8 cellular contexts compared by ENCODE assay signal in genomic region chr3:66038384-66038725, GRCh38. TPM values are rescaled to one million over a fixed set of nuclear protein-coding genes. Genes with fewer than 3 reads are reported as not detected.
DNase-seq lines count a peak whose midpoint lies in the region; ATAC-seq, FAIRE-seq and TF ChIP-seq lines count a peak whose summit lies in the region.

No MANE protein-coding gene starts in this region.

- H3K4me3 ChIP-seq in ascending aorta, result peak overlapping the region; percentile 77 to 80
- peak overlapping the region; percentile 43 to 82 (median 78) for H3K4me3 ChIP-seq in thyroid gland (replicated peaks in 1 of 3)

- H3K36me3 ChIP-seq in ascending aorta (no peaks in the 10 kb centered on the region), thyroid gland (no peaks in the 10 kb centered on the region)

- peaks cover 81% of the 10 kb centered on the region for H3K27me3 Mint-ChIP-seq in T-helper 1 cell treated with Interleukin-12 subunit alpha and Interleukin-12 subunit beta and Interleukin-4 antibody, amounts not matched to agents 30 μg/mL and 1 μg/mL, for 36 hours (ENCODE audit: low read depth)

- DNase-seq in T-helper 1 cell (no peak), ascending aorta (ENCODE audit: low spot score in 2 of 2) (no peak), thyroid gland (no peak), iPS-NIHi7 (ENCODE audit: extremely low spot score) (no peak), frontal cortex (ENCODE audit: low spot score in 2 of 2) (no peak)

- intact Hi-C loops in ascending aorta (cut with DNase I), result loop anchor here (2.0 to 5.0 kb wide), 5 partner anchors 79 to 254 kb away; partner anchors contain the start of gene SLC25A26
- intact Hi-C loops in thyroid gland (cut with DNase I), result loop anchor here (5.0 to 10.0 kb wide), 2 partner anchors 84 to 99 kb away; no protein-coding TSS in a partner anchor

- FAIRE-seq in frontal cortex (lab: Jason Lieb, UNC), result no peak

- peak overlapping the region; percentile 92 for H3K4me3 Mint-ChIP-seq in T-helper 1 cell treated with Interleukin-12 subunit alpha and Interleukin-12 subunit beta and Interleukin-4 antibody, amounts not matched to agents 30 μg/mL and 1 μg/mL, for 36 hours

- TF ChIP-seq CTCF in ascending aorta (IDR thresholded peaks at IDR 0.05) (no peak), thyroid gland (IDR thresholded peaks at IDR 0.05) (peak in 1 of 6 experiments; percentile 14)

- peak; percentile 22 for ATAC-seq in HG03175 (IDR thresholded peaks at IDR 0.05; ENCODE audit: unreplicated experiment)

- H3K27ac Mint-ChIP-seq in T-helper 1 cell treated with Interleukin-12 subunit alpha and Interleukin-12 subunit beta and Interleukin-4 antibody, amounts not matched to agents 30 μg/mL and 1 μg/mL, for 36 hours, result peak overlapping the region; percentile 64

- peaks cover 10% of the 10 kb centered on the region for H3K4me1 Mint-ChIP-seq in T-helper 1 cell treated with Interleukin-12 subunit alpha and Interleukin-12 subunit beta and Interleukin-4 antibody, amounts not matched to agents 30 μg/mL and 1 μg/mL, for 36 hours (ENCODE audit: low read depth)

- H3K36me3 Mint-ChIP-seq in T-helper 1 cell treated with Interleukin-12 subunit alpha and Interleukin-12 subunit beta and Interleukin-4 antibody, amounts not matched to agents 30 μg/mL and 1 μg/mL, for 36 hours (ENCODE audit: low read depth), result no peaks in the 10 kb centered on the region

- H3K27ac ChIP-seq in ascending aorta (peak overlapping the region; percentile 93 to 96), layer of hippocampus (ENCODE audit: low read depth, low read length) (peak overlapping the region; percentile 88), thyroid gland (peak overlapping the region; percentile 95 to 97 (median 96))

- H3K9me3 ChIP-seq in ascending aorta (no peaks in the 10 kb centered on the region), thyroid gland (no peaks in the 10 kb centered on the region)

- 0 to 1% methylated on average over 25 of the region's 25 CpGs for WGBS in thyroid gland, 2 donors

- H3K4me1 ChIP-seq in ascending aorta, result peaks cover 0 to 15% of the 10 kb centered on the region in 2 donors
- H3K4me1 ChIP-seq in thyroid gland, result peaks cover 12 to 19% of the 10 kb centered on the region in 2 donors

- TF ChIP-seq POLR2A in thyroid gland (IDR thresholded peaks at IDR 0.05), result no peak

- H3K9me3 Mint-ChIP-seq in T-helper 1 cell treated with Interleukin-12 subunit alpha and Interleukin-12 subunit beta and Interleukin-4 antibody, amounts not matched to agents 30 μg/mL and 1 μg/mL, for 36 hours, result no peaks in the 10 kb centered on the region

- H3K27me3 ChIP-seq in ascending aorta (no peaks in the 10 kb centered on the region), layer of hippocampus (ENCODE audit: control insufficient read depth, insufficient read depth, low read length) (no peaks in the 10 kb centered on the region), thyroid gland (no peaks in the 10 kb centered on the region)

RNA-seq across cellular contexts. Expression of gene MAGI1, which starts 0.4 kb away (rescaled TPM):
- total RNA-seq in ascending aorta (28.4 TPM), thyroid gland (100 to 1,000 TPM in 1 of 4 donors, 10 to 100 TPM in 3; 60.5 to 123 (median 87.5) TPM), frontal cortex (39.1 TPM)
